Comparison of ENCODE assay signal across 7 cellular contexts in genomic region chr2:199460101-199460671, GRCh38. TPM values are rescaled to one million over a fixed set of nuclear protein-coding genes. Genes with fewer than 3 reads are reported as not detected.
DNase-seq lines count a peak whose midpoint lies in the region; ATAC-seq and TF ChIP-seq lines count a peak whose summit lies in the region.

No MANE protein-coding gene starts in this region.

- in situ Hi-C loops in GM13976 (cut with MboI; ENCODE audit: low sequenced_read_pairs, unreplicated experiment): no loop called here

- no peaks in the 10 kb centered on the region for H3K9me3 Mint-ChIP-seq in chondrocyte (ENCODE audit: low read depth)
- peaks cover 0 to 26% (median 9%) of the 10 kb centered on the region in 9 donors for H3K9me3 Mint-ChIP-seq in naive thymus-derived CD8-positive, alpha-beta T cell

- TF ChIP-seq CTCF in GM13976 (IDR thresholded peaks at IDR 0.05; ENCODE audit: borderline replicate concordance, control extremely low read depth, extremely low read depth, insufficient read depth, missing control alignments) (no peak), chondrocyte (IDR thresholded peaks at IDR 0.05) (no peak)

- peak; percentile 28 for DNase-seq in GM13976 (ENCODE audit: low spot score)
- DNase-seq in NCI-H748 treated with DMSO at 0.1 percent for 48 hours (lab: John Stamatoyannopoulos, UW): peak; percentile 24
- DNase-seq in chondrocyte (ENCODE audit: low spot score): no peak
- no peak for DNase-seq in naive thymus-derived CD8-positive, alpha-beta T cell
- no peak for DNase-seq in GM19238 (ENCODE audit: insufficient read length, low spot score)
- DNase-seq in iPS-NIHi11 (ENCODE audit: low spot score): no peak
- DNase-seq in OCI-M2 (lab: John Stamatoyannopoulos, UW; ENCODE audit: unreplicated experiment): no peak

- H3K4me1 Mint-ChIP-seq in chondrocyte (ENCODE audit: low read depth): peaks cover 33% of the 10 kb centered on the region
- H3K4me1 Mint-ChIP-seq in naive thymus-derived CD8-positive, alpha-beta T cell: peaks cover 13 to 44% (median 36%) of the 10 kb centered on the region in 4 donors

- peak overlapping the region; percentile 94 for H3K27ac Mint-ChIP-seq in chondrocyte (ENCODE audit: unreplicated experiment)
- H3K27ac Mint-ChIP-seq in naive thymus-derived CD8-positive, alpha-beta T cell: peak overlapping the region in 2 of 10 donors; percentile 74 to 92

- no peaks in the 10 kb centered on the region for H3K36me3 Mint-ChIP-seq in chondrocyte (ENCODE audit: low read depth)
- peaks cover 5 to 9% (median 7%) of the 10 kb centered on the region in 3 donors for H3K36me3 Mint-ChIP-seq in naive thymus-derived CD8-positive, alpha-beta T cell

- POLR2A ChIA-PET in naive thymus-derived CD8-positive, alpha-beta T cell (lab: Charles Lee): no interaction called here

- peak overlapping the region; percentile 88 for H3K4me3 Mint-ChIP-seq in chondrocyte (ENCODE audit: unreplicated experiment)
- peak overlapping the region; percentile 89 to 97 (median 94) for H3K4me3 Mint-ChIP-seq in naive thymus-derived CD8-positive, alpha-beta T cell

- ATAC-seq in naive thymus-derived CD8-positive, alpha-beta T cell: no peak

- H3K27me3 Mint-ChIP-seq in chondrocyte (ENCODE audit: low read depth): peaks cover 28% of the 10 kb centered on the region
- peaks cover 31 to 68% (median 41%) of the 10 kb centered on the region in 5 donors for H3K27me3 Mint-ChIP-seq in naive thymus-derived CD8-positive, alpha-beta T cell

RNA-seq across cellular contexts. Expression of gene SATB2, which starts 2.4 kb away (rescaled TPM):
- total RNA-seq in chondrocyte: 10.5 to 12.0 TPM (median 11.6 TPM) in 3 replicates
- under 1 TPM; 0.49 to 0.74 TPM for total RNA-seq in naive thymus-derived CD8-positive, alpha-beta T cell
- under 1 TPM in 2 of 3 donors, not detected in 1; 0.02 to 0.43 TPM for polyA plus RNA-seq in naive thymus-derived CD8-positive, alpha-beta T cell

Comparison
In these comparisons a context has a peak if more than half of its experiments do, and no peak if none do; other contexts are left out.
1. DNase-seq: peak in GM13976 (single experiment) and NCI-H748 treated with DMSO at 0.1 percent for 48 hours (single experiment); none in chondrocyte (single experiment), naive thymus-derived CD8-positive, alpha-beta T cell (0 of 10), GM19238 (single experiment), iPS-NIHi11 (single experiment) and OCI-M2 (single experiment).